ENCODE assay signal across 1 cellular context in genomic region chr1:46717654-46718053, GRCh38.
A peak's percentile ranks its signal among the peaks of the same experiment; 100 is the strongest.
TF ChIP-seq lines count a peak whose summit lies in the region.

No MANE protein-coding gene starts in this region.

TF ChIP-seq in K562, 482 proteins besides CTCF, POLR2A, EP300 and RAD21 (continued from another document):
- TF ChIP-seq SPI1 (IDR thresholded peaks at IDR 0.05; ENCODE audit: borderline replicate concordance, low read depth, low read length) (peak; percentile 26; the same call in 1 of the 2 replicates), SOX6 (IDR thresholded peaks at IDR 0.05) (no peak), NKRF (IDR thresholded peaks at IDR 0.05; ENCODE audit: borderline replicate concordance) (0 out of 2 replicates have a peak, but pooled peaks have one; percentile 37)
